Comparison of ENCODE assay signal across 8 cellular contexts in genomic region chr11:46346886-46347636, GRCh38. TPM values are rescaled to one million over a fixed set of nuclear protein-coding genes. Genes with fewer than 3 reads are reported as not detected.
A peak's percentile ranks its signal among the peaks of the same experiment; 100 is the strongest.
DNase-seq lines count a peak whose midpoint lies in the region; ATAC-seq, FAIRE-seq and TF ChIP-seq lines count a peak whose summit lies in the region.

DGKZ (plus strand) TSS chr11:46347463; CDS start chr11:46347660, 197 bp downstream.

- peak; percentile 64; the same call in 1 of the 2 replicates for TF ChIP-seq POLR2A in GM12892 (IDR thresholded peaks at IDR 0.05; ENCODE audit: low read depth, low read length)

- H3K27ac ChIP-seq in hepatocyte = peak within 1 kb of the TSS; percentile 27

- H3K4me3 ChIP-seq in astrocyte of the cerebellum (ENCODE audit: low read depth, low read length) = peak within 1 kb of the TSS; percentile 75
- H3K4me3 ChIP-seq in hepatocyte = peak within 1 kb of the TSS; percentile 93
- peak within 1 kb of the TSS; percentile 81 for H3K4me3 ChIP-seq in retinal pigment epithelial cell (ENCODE audit: low read length)

- TF ChIP-seq CTCF in astrocyte of the cerebellum (IDR thresholded peaks at IDR 0.05; ENCODE audit: low read depth, low read length, missing control alignments) = peak; percentile 42
- peak; percentile 61 for TF ChIP-seq CTCF in hepatocyte (IDR thresholded peaks at IDR 0.05; ENCODE audit: poor library complexity)
- TF ChIP-seq CTCF in retinal pigment epithelial cell (conservative IDR thresholded peaks at IDR 0.05; ENCODE audit: low read depth, low read length) = peak; percentile 36

- ATAC-seq in HG02571 (IDR thresholded peaks at IDR 0.05; ENCODE audit: unreplicated experiment) = peak; percentile 62

- peaks cover 27% of the 10 kb centered on the region for H3K4me1 ChIP-seq in hepatocyte (ENCODE audit: insufficient read depth)

- H3K9me2 ChIP-seq in hepatocyte (replicated peaks; ENCODE audit: insufficient read depth) = no peaks in the 10 kb centered on the region

- DNase-seq in GM12892 (ENCODE audit: insufficient read length) = peak; percentile 92
- peak; percentile 75 for DNase-seq in NCI-H1048 (lab: John Stamatoyannopoulos, UW)
- DNase-seq in T1000 (lab: John Stamatoyannopoulos, UW) = peak; percentile 86
- peak; percentile 35 for DNase-seq in astrocyte of the cerebellum (ENCODE audit: low read depth)
- peak; percentile 95 for DNase-seq in hepatocyte (ENCODE audit: low spot score)
- no peak for DNase-seq in retinal pigment epithelial cell (ENCODE audit: low read depth)
- DNase-seq in cortex of kidney (lab: John Stamatoyannopoulos, UW) = no peak

- no peaks in the 10 kb centered on the region for H3K36me3 ChIP-seq in hepatocyte (replicated peaks; ENCODE audit: insufficient read depth, low read depth)

- FAIRE-seq in GM12892 (lab: Jason Lieb, UNC) = peak; percentile 99

- peak within 1 kb of the TSS; percentile 96 for H3K4me2 ChIP-seq in hepatocyte

- H3K9me3 ChIP-seq in hepatocyte (ENCODE audit: low read depth) = no peaks in the 10 kb centered on the region

- H3K27me3 ChIP-seq in hepatocyte = no peaks in the 10 kb centered on the region

- in situ Hi-C loops in astrocyte of the cerebellum (cut with HindIII; ENCODE audit: low sequenced_read_pairs) = no loop called here

- peak within 1 kb of the TSS; percentile 56 for H2AFZ ChIP-seq in hepatocyte

- H3K79me2 ChIP-seq in hepatocyte = peaks cover 42% of the 10 kb centered on the region

- 34% methylated on average over 27 of the region's 80 CpGs for WGBS in hepatocyte (ENCODE audit: low lambda C conversion rate, missing lambda C conversion rate)

- H4K20me1 ChIP-seq in hepatocyte (ENCODE audit: insufficient read depth, poor library complexity, severe bottlenecking) = peaks cover 5% of the 10 kb centered on the region

RNA-seq across cellular contexts. Expression of gene DGKZ, which starts in this region (rescaled TPM):
- polyA plus RNA-seq in GM12892 (2012; ENCODE audit: missing spikeins) = 11.6 TPM
- 26.6 and 28.2 TPM in 2 replicates for total RNA-seq in hepatocyte
- 42.9 and 52.4 TPM in 2 replicates for polyA plus RNA-seq in hepatocyte

Comparison
In these comparisons a context has a peak if more than half of its experiments do, and no peak if none do; other contexts are left out.
1. DNase-seq: peak in GM12892 (single experiment), NCI-H1048 (single experiment), T1000 (single experiment), astrocyte of the cerebellum (single experiment) and hepatocyte (single experiment); none in retinal pigment epithelial cell (single experiment) and cortex of kidney (single experiment).
2. Peak in every context shown above with its lines, with median percentiles within 50 percentile points of each other: H3K4me3 ChIP-seq and CTCF ChIP-seq.